Comparison of ENCODE assay signal across 8 cellular contexts in genomic region chr19:48492925-48493717, GRCh38. TPM values are rescaled to one million over a fixed set of nuclear protein-coding genes. Genes with fewer than 3 reads are reported as not detected.
DNase-seq lines count a peak whose midpoint lies in the region; ATAC-seq and TF ChIP-seq lines count a peak whose summit lies in the region.

No MANE protein-coding gene starts in this region.

- no peaks in the 10 kb centered on the region for H3K9me3 Mint-ChIP-seq in T-cell

- in situ Hi-C loops in G401 (cut with HindIII; ENCODE audit: low sequenced_read_pairs) (no loop called here), HAP-1 (cut with MboI; ENCODE audit: low sequenced_read_pairs) (no loop called here)

- peak overlapping the region; percentile 80 for H3K27ac ChIP-seq in left ventricle myocardium inferior (replicated peaks)
- peak overlapping the region; percentile 53 for H3K27ac ChIP-seq in psoas muscle
- no peak overlapping the region for H3K27ac ChIP-seq in urinary bladder (ENCODE audit: low read depth)

- ATAC-seq in T-cell (replicated peaks in 1 of 4) = peak; percentile 69 to 78 (median 74)
- peak; percentile 77 to 83 (median 81) for ATAC-seq in psoas muscle

- H3K36me3 ChIP-seq in HAP-1 (replicated peaks) (no peaks in the 10 kb centered on the region), left ventricle myocardium inferior (no peaks in the 10 kb centered on the region), psoas muscle (ENCODE audit: insufficient read depth in 1 of 2, low read depth in 1 of 2) (no peaks in the 10 kb centered on the region), urinary bladder (ENCODE audit: insufficient read depth) (no peaks in the 10 kb centered on the region)

- H3K9me3 ChIP-seq in HAP-1 = no peaks in the 10 kb centered on the region
- H3K9me3 ChIP-seq in left ventricle myocardium inferior (replicated peaks) = no peaks in the 10 kb centered on the region
- H3K9me3 ChIP-seq in psoas muscle = no peaks in the 10 kb centered on the region

- peak overlapping the region in 1 of 2 donors; percentile 19 for H3K27ac Mint-ChIP-seq in T-cell

- TF ChIP-seq CTCF in left ventricle myocardium inferior (IDR thresholded peaks at IDR 0.05; ENCODE audit: borderline replicate concordance) (no peak), psoas muscle (IDR thresholded peaks at IDR 0.05) (no peak)

- peak overlapping the region; percentile 55 to 63 (median 61) for H3K4me3 Mint-ChIP-seq in T-cell

- intact Hi-C loops in left ventricle myocardium inferior (cut with micrococcal nuclease) = loop anchor here (5.0 kb wide), 1 partner anchor 89 kb away; no protein-coding TSS in a partner anchor
- intact Hi-C loops in psoas muscle (cut with DNase I) = no loop called here

- H3K4me1 Mint-ChIP-seq in T-cell = peaks cover 30 to 49% (median 32%) of the 10 kb centered on the region in 3 donors

- POLR2A ChIA-PET in T-cell (lab: Charles Lee) = interaction anchor here (0.5 to 0.6 kb wide), 3 partner anchors 32 to 1034 kb away, joined by 3 to 7 read pairs (median 4); partner anchors contain the start of gene RCN3 (in 1 of the 2)

- WGBS in psoas muscle, 3 donors = 2 to 5% (median 3%) methylated on average over 38 to 47 of the region's 47 CpGs
- 4% methylated on average over 47 of the region's 47 CpGs for WGBS in urinary bladder

- H3K27me3 Mint-ChIP-seq in T-cell = peaks cover 18 to 35% of the 10 kb centered on the region in 2 donors

- H3K4me3 ChIP-seq in HAP-1 (peak overlapping the region; percentile 50), left ventricle myocardium inferior (peak overlapping the region; percentile 67), psoas muscle (peak overlapping the region; percentile 65), urinary bladder (ENCODE audit: low read depth, low read length) (peak overlapping the region; percentile 53)

- CTCF ChIA-PET in T-cell (lab: Charles Lee) = interaction anchor here in 1 of 2 donors (0.6 to 1.1 kb wide), 5 partner anchors 25 to 324 kb away, joined by 3 to 10 read pairs (median 3); no protein-coding TSS in a partner anchor

- DNase-seq in G401 (ENCODE audit: low spot score) (peak; percentile 85), HAP-1 (ENCODE audit: low spot score in 2 of 2) (peak; percentile 96 to 100), MV-4-11 (lab: John Stamatoyannopoulos, UW) (peak; percentile 98), T-cell (peak; percentile 56 to 93 (median 80)), amniotic epithelial cell (ENCODE audit: low read depth) (peak; percentile 98), left ventricle myocardium inferior (peak; percentile 94), psoas muscle (peak; percentile 91 to 94)

- H3K36me3 Mint-ChIP-seq in T-cell = no peaks in the 10 kb centered on the region

- H3K4me1 ChIP-seq in HAP-1 (peaks cover 16% of the 10 kb centered on the region), left ventricle myocardium inferior (peaks cover 33% of the 10 kb centered on the region), psoas muscle (peaks cover 8% of the 10 kb centered on the region), urinary bladder (ENCODE audit: insufficient read depth) (peaks cover 2% of the 10 kb centered on the region)

- H3K27me3 ChIP-seq in HAP-1 (ENCODE audit: low read depth) = no peaks in the 10 kb centered on the region
- peaks cover 18% of the 10 kb centered on the region for H3K27me3 ChIP-seq in left ventricle myocardium inferior (ENCODE audit: low read depth)
- H3K27me3 ChIP-seq in psoas muscle (ENCODE audit: insufficient read depth in 3 of 3, low read length in 2 of 3) = peaks cover 0 to 51% (median 15%) of the 10 kb centered on the region in 3 donors

RNA-seq across cellular contexts. Expression of gene LMTK3, which starts 18.5 kb away (rescaled TPM):
- total RNA-seq in G401 (2014; rRNA removed; shearing (Covaris generic)) = 8.1 and 12.5 TPM in 2 replicates
- total RNA-seq in T-cell = 10 to 100 TPM; 17.5 to 28.2 (median 23.5) TPM
- total RNA-seq in left ventricle myocardium inferior = 1.1 TPM
- total RNA-seq in psoas muscle = under 1 TPM in 2 of 4 donors, not detected in 2; 0.06 to 0.14 TPM
- polyA plus RNA-seq in psoas muscle = under 1 TPM; 0.03 to 0.06 (median 0.05) TPM
- 0.42 TPM for total RNA-seq in urinary bladder
- polyA plus RNA-seq in urinary bladder = 0.72 TPM

RNA-seq across cellular contexts. Expression of gene CYTH2, which starts 24.0 kb away (rescaled TPM):
- 87.4 and 107 TPM in 2 replicates for total RNA-seq in G401 (2014; rRNA removed; shearing (Covaris generic))
- 10 to 100 TPM; 37.8 to 81.5 (median 70.6) TPM for total RNA-seq in T-cell
- 32.1 TPM for total RNA-seq in left ventricle myocardium inferior
- total RNA-seq in psoas muscle = 10 to 100 TPM; 21.8 to 45.2 (median 29.4) TPM
- 10 to 100 TPM; 36.6 to 41.0 (median 39.5) TPM for polyA plus RNA-seq in psoas muscle
- total RNA-seq in urinary bladder = 30.6 TPM
- polyA plus RNA-seq in urinary bladder = 51.9 TPM

RNA-seq across cellular contexts. Expression of gene KCNJ14, which starts 37.7 kb away (rescaled TPM):
- 0.31 TPM in 1 of 2 replicates, not detected in the other for total RNA-seq in G401 (2014; rRNA removed; shearing (Covaris generic))
- total RNA-seq in T-cell (1 to 10 TPM; 2.6 to 3.5 (median 3.2) TPM), left ventricle myocardium inferior (0.27 TPM), psoas muscle (1 to 10 TPM in 3 of 4 donors, under 1 TPM in 1; 0.65 to 2.6 (median 1.3) TPM), urinary bladder (0.42 TPM)
- polyA plus RNA-seq in psoas muscle (1 to 10 TPM in 1 of 3 donors, under 1 TPM in 2; 0.28 to 1.6 (median 0.58) TPM), urinary bladder (0.33 TPM)

RNA-seq across cellular contexts. Expression of gene GRWD1, which starts 47.3 kb away (rescaled TPM):
- 87.9 and 99.8 TPM in 2 replicates for total RNA-seq in G401 (2014; rRNA removed; shearing (Covaris generic))
- total RNA-seq in T-cell (10 to 100 TPM; 29.7 to 55.2 (median 42.6) TPM), left ventricle myocardium inferior (17.0 TPM), psoas muscle (10 to 100 TPM; 24.6 to 46.0 (median 40.3) TPM), urinary bladder (13.6 TPM)
- polyA plus RNA-seq in psoas muscle (10 to 100 TPM; 24.2 to 53.7 (median 42.0) TPM), urinary bladder (22.2 TPM)

RNA-seq across cellular contexts. Expression of gene SULT2B1, which starts 58.9 kb away (rescaled TPM):
- 0.37 TPM in 1 of 2 replicates, not detected in the other for total RNA-seq in G401 (2014; rRNA removed; shearing (Covaris generic))
- total RNA-seq in T-cell = not detected
- 0.33 TPM for total RNA-seq in left ventricle myocardium inferior
- not detected for total RNA-seq in psoas muscle
- under 1 TPM in 2 of 3 donors, not detected in 1; 0.06 to 0.23 TPM for polyA plus RNA-seq in psoas muscle
- 0.42 TPM for total RNA-seq in urinary bladder
- 0.30 TPM for polyA plus RNA-seq in urinary bladder
